Comparison of ENCODE assay signal across 8 cellular contexts in genomic region chr6:16168858-16169257, GRCh38. TPM values are rescaled to one million over a fixed set of nuclear protein-coding genes. Genes with fewer than 3 reads are reported as not detected.
DNase-seq lines count a peak whose midpoint lies in the region; ATAC-seq and TF ChIP-seq lines count a peak whose summit lies in the region.

No MANE protein-coding gene starts in this region.

- in situ Hi-C loops in GM13977 (cut with MboI; ENCODE audit: low pct_unique_long_range_greater_than_20kb, low sequenced_read_pairs, unreplicated experiment): no loop called here

- H3K4me1 Mint-ChIP-seq in natural killer cell: peaks cover 58 to 62% of the 10 kb centered on the region in 2 donors

- no peak for DNase-seq in AG04449 (ENCODE audit: low read depth, low spot score)
- no peak for DNase-seq in GM13977 (ENCODE audit: low spot score)
- peak; percentile 26 for DNase-seq in NCI-H526 treated with DMSO at 0.1 percent for 48 hours (lab: John Stamatoyannopoulos, UW)
- peak; percentile 38 to 64 for DNase-seq in cardiac fibroblast (ENCODE audit: low read depth in 2 of 2)
- DNase-seq in natural killer cell: no peak
- no peak for DNase-seq in HuH-7.5 (ENCODE audit: low spot score)
- DNase-seq in stimulated activated CD4-positive, alpha-beta T cell treated with anti-CD3 and anti-CD28 coated beads, Interleukin-12 subunit alpha, Interleukin-12 subunit beta, amount 100 ng/mL, for 4 hours: no peak
- no peak for DNase-seq in activated naive CD4-positive, alpha-beta T cell (lab: John Stamatoyannopoulos, UW)

- peak; percentile 57 for TF ChIP-seq CTCF in AG04449 (IDR thresholded peaks at IDR 0.05; ENCODE audit: insufficient read depth, low read length, missing control alignments)
- TF ChIP-seq CTCF in GM13977 (IDR thresholded peaks at IDR 0.05; ENCODE audit: extremely low read depth, insufficient read depth, missing control alignments): peak; percentile 55
- TF ChIP-seq CTCF in cardiac fibroblast (IDR thresholded peaks at IDR 0.05; ENCODE audit: low read depth, low read length): peak; percentile 56
- peak; percentile 41 for TF ChIP-seq CTCF in natural killer cell (IDR thresholded peaks at IDR 0.05)

- intact Hi-C loops in natural killer cell (cut with micrococcal nuclease): loop anchor here (1.0 kb wide), 1 partner anchor 38 kb away; no protein-coding TSS in a partner anchor

- peak overlapping the region; percentile 79 to 86 for H3K27ac Mint-ChIP-seq in natural killer cell

- H3K27me3 Mint-ChIP-seq in natural killer cell (ENCODE audit: low read depth in 2 of 2): no peaks in the 10 kb centered on the region

- no peaks in the 10 kb centered on the region for H3K36me3 Mint-ChIP-seq in natural killer cell

- POLR2A ChIA-PET in AG04449 (lab: Yijun Ruan, JAX): interaction anchor here (1.4 kb wide), 1 partner anchor 41 kb away, joined by 5 read pairs; the partner anchor contains the start of gene MYLIP

- no peaks in the 10 kb centered on the region for H3K9me3 Mint-ChIP-seq in natural killer cell

- peak; percentile 46 to 66 (median 62) for ATAC-seq in natural killer cell

- no peak overlapping the region for H3K4me3 ChIP-seq in AG04449 (ENCODE audit: low read depth, low read length)
- no peak overlapping the region for H3K4me3 ChIP-seq in cardiac fibroblast (replicated peaks in 1 of 2; ENCODE audit: low read depth in 2 of 2, low read length in 2 of 2)

- peak overlapping the region; percentile 76 for H3K4me3 Mint-ChIP-seq in natural killer cell

- CTCF ChIA-PET in AG04449 (lab: Yijun Ruan, JAX): interaction anchor here (0.7 to 2.7 kb wide), 10 partner anchors 11 to 477 kb away, joined by 3 to 18 read pairs (median 4); no protein-coding TSS in a partner anchor

RNA-seq across cellular contexts. Expression of gene MYLIP, which starts 40.0 kb away (rescaled TPM):
- 100 to 1,000 TPM; 127 to 207 (median 150) TPM for total RNA-seq in natural killer cell

Comparison
In these comparisons a context has a peak if more than half of its experiments do, and no peak if none do; other contexts are left out.
1. DNase-seq: peak in NCI-H526 treated with DMSO at 0.1 percent for 48 hours (single experiment) and cardiac fibroblast (2 of 2); none in AG04449 (single experiment), GM13977 (single experiment), natural killer cell (single experiment), HuH-7.5 (single experiment), stimulated activated CD4-positive, alpha-beta T cell treated with anti-CD3 and anti-CD28 coated beads, Interleukin-12 subunit alpha, Interleukin-12 subunit beta, amount 100 ng/mL, for 4 hours (single experiment) and activated naive CD4-positive, alpha-beta T cell (0 of 4).
2. Peak in every context shown above with its lines, with median percentiles within 50 percentile points of each other: CTCF ChIP-seq.